In the genomic region with DNA sequence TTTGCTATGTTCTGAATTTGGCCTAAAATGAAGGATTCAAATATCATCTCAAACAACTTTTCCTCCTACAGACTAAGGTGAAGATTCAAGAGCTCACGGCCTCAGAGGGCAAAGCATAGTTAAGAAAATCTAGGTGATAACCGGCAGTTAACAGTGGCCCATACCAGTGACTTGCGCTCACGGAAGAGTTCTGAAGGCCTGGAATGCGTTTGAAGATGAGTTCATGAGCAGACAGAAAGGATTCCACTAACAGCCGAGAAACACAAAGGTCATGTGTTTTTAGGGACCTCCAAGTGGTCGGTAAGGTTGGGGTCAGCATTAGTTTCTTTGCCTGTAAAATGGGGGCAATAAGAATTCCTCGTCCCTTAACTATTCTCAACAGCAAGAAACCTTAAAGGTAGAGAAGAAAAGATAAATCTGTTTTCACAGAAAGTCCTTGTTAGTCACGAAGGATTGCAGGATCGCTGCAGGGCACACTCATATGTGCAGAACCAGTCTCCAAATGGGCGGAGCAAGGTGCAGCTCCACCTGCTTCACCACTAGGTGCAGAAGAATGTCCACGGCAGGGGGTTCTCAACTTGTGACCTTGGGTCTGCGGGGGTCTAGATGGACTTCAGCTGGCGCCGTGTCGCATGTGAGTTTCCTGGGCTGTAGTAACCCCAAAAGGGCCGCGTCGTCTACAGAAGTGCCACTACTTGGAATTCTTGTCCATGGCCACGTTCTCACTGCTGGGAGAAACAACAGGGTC, we compare ENCODE assay signal across 8 cellular contexts. TPM values are rescaled to one million over a fixed set of nuclear protein-coding genes. Genes with fewer than 3 reads are reported as not detected.
A peak's percentile ranks its signal among the peaks of the same experiment; 100 is the strongest.
DNase-seq lines count a peak whose midpoint lies in the region; ATAC-seq and TF ChIP-seq lines count a peak whose summit lies in the region.

No MANE protein-coding gene starts in this region.

- peak overlapping the region; percentile 93 to 98 (median 96) for H3K4me3 Mint-ChIP-seq in naive B cell

- TF ChIP-seq POLR2A in testis (IDR thresholded peaks at IDR 0.05): no peak

- no peaks in the 10 kb centered on the region for H3K27me3 Mint-ChIP-seq in naive B cell

- no peak for TF ChIP-seq CTCF in testis (IDR thresholded peaks at IDR 0.05)

- H3K4me3 ChIP-seq in testis: peak overlapping the region; percentile 87

- peak overlapping the region; percentile 86 to 99 (median 94) for H3K27ac Mint-ChIP-seq in naive B cell

- H3K9me3 Mint-ChIP-seq in naive B cell: no peaks in the 10 kb centered on the region

- no peaks in the 10 kb centered on the region for H3K36me3 ChIP-seq in testis (ENCODE audit: low read depth, missing control alignments)

- H3K9me3 ChIP-seq in testis: no peaks in the 10 kb centered on the region

- 27 to 54% methylated on average over 11 to 20 of the region's 20 CpGs for WGBS in testis, 2 donors

- peak overlapping the region; percentile 20 to 36 for H3K27ac ChIP-seq in testis

- DNase-seq in AML-193 (lab: John Stamatoyannopoulos, UW) (peak; percentile 32 to 33), GM19238 (ENCODE audit: insufficient read length, low spot score) (peak; percentile 19), naive B cell (no peak), testis (peak; percentile 26), HK-2 (ENCODE audit: unreplicated experiment) (no peak)
- DNase-seq in activated CD4-positive, CD25-positive, alpha-beta regulatory T cell treated with anti-CD3 and anti-CD28 coated beads, Interleukin-2, amount 50 U/mL, for 16 hours (ENCODE audit: low read depth, low spot score): peak; percentile 23
- DNase-seq in effector CD8-positive, alpha-beta T cell (lab: John Stamatoyannopoulos, UW): peak; percentile 23

- H3K4me1 ChIP-seq in testis: peaks cover 10% of the 10 kb centered on the region

- ATAC-seq in HG03571 (IDR thresholded peaks at IDR 0.05; ENCODE audit: unreplicated experiment) (peak; percentile 6), naive B cell (ENCODE audit: low read depth in 2 of 2) (peak; percentile 19 to 24)

- peaks cover 56 to 61% (median 58%) of the 10 kb centered on the region in 3 donors for H3K4me1 Mint-ChIP-seq in naive B cell

- intact Hi-C loops in testis (cut with DNase I; ENCODE audit: low total_unique reads): no loop called here

- H3K36me3 Mint-ChIP-seq in naive B cell: no peaks in the 10 kb centered on the region

- no peaks in the 10 kb centered on the region for H3K27me3 ChIP-seq in testis

RNA-seq across cellular contexts. Expression of a gene that starts 0.7 kb away (rescaled TPM):
- polyA plus RNA-seq in naive B cell (ENCODE audit: low read depth in 6 of 6) (10 to 100 TPM; 45.3 to 66.2 (median 51.7) TPM), testis (ENCODE audit: insufficient read depth, low read depth, low replicate concordance) (17.9 TPM)
- 10 to 100 TPM; 16.2 TPM for total RNA-seq in testis

Comparison
In these comparisons a context has a peak if more than half of its experiments do, and no peak if none do; other contexts are left out.
1. DNase-seq: peak in AML-193 (2 of 2), GM19238 (single experiment), activated CD4-positive, CD25-positive, alpha-beta regulatory T cell treated with anti-CD3 and anti-CD28 coated beads, Interleukin-2, amount 50 U/mL, for 16 hours (single experiment), effector CD8-positive, alpha-beta T cell (single experiment) and testis (single experiment); none in naive B cell (single experiment) and HK-2 (single experiment).